8 cellular contexts compared by ENCODE assay signal in the genomic region with DNA sequence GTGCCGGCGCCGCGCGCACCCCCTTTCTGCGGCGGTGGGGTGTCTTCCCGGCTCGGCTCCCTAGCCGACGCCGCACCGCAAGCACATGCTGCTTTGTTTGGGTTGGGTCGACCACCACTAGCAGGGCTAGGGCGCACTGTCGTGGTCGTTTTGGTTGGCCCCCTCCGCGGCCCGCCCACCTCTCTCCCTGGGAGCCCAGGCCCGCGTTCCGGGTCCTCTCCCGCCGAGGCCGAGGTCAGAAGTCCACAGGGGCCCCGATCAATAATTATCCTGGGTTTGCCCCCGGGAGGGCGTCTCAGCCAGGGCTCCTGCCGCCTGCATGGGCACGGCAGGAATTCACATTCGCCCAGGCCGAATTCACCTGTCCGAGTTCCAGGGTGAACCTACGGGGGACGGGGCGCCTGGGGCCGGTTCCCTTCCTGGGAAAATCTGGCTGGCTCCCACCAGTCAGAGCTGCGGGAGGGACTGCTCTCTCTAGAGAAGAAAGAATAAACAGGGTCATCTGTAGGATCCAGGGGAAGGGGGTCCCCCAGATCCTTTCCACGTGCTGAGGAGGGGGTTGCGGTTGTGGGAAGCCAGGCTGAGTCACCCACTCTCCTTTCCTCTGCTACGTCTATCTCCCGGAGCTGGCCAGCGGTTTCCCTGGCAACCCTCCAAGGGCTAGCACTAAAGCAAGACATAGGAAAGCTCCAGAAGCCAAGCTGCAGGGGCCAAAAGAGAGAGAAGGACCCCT. TPM values are rescaled to one million over a fixed set of nuclear protein-coding genes. Genes with fewer than 3 reads are reported as not detected.
DNase-seq lines count a peak whose midpoint lies in the region; ATAC-seq and TF ChIP-seq lines count a peak whose summit lies in the region.

No MANE protein-coding gene starts in this region.

- H3K9me3 Mint-ChIP-seq in activated B cell treated with CpG ODN at 0.5 μM for 24 hours: no peaks in the 10 kb centered on the region

- CTCF ChIA-PET in activated B cell treated with CpG ODN at 0.5 μM for 24 hours (lab: Charles Lee): interaction anchor here (1.0 kb wide), 1 partner anchor 54 kb away, joined by 4 read pairs; no protein-coding TSS in a partner anchor

- H3K4me3 Mint-ChIP-seq in activated B cell treated with CpG ODN at 0.5 μM for 24 hours: peak overlapping the region; percentile 80

- TF ChIP-seq POLR2A in transverse colon (IDR thresholded peaks at IDR 0.05): no peak

- H3K4me3 ChIP-seq in mucosa of rectum (ENCODE audit: low read length in 2 of 2): peak overlapping the region; percentile 71 to 72
- H3K4me3 ChIP-seq in transverse colon: peak overlapping the region; percentile 87 to 100 (median 94)

- no peak for ATAC-seq in activated B cell treated with CpG ODN at 0.5 μM for 24 hours (ENCODE audit: low read depth)
- peak; percentile 22 for ATAC-seq in esophagus mucosa
- no peak for ATAC-seq in HG03469 (IDR thresholded peaks at IDR 0.05; ENCODE audit: unreplicated experiment)

- H3K9me3 ChIP-seq in mucosa of rectum (ENCODE audit: control insufficient read depth in 2 of 2, low read length in 2 of 2) (no peaks in the 10 kb centered on the region), transverse colon (no peaks in the 10 kb centered on the region)

- no peaks in the 10 kb centered on the region for H3K27me3 Mint-ChIP-seq in activated B cell treated with CpG ODN at 0.5 μM for 24 hours

- TF ChIP-seq CTCF in activated B cell treated with CpG ODN at 0.5 μM for 24 hours (IDR thresholded peaks at IDR 0.05): no peak
- TF ChIP-seq CTCF in transverse colon (IDR thresholded peaks at IDR 0.05): no peak

- H3K27ac ChIP-seq in mucosa of rectum (ENCODE audit: low read depth in 2 of 2, low read length in 2 of 2) (peak overlapping the region; percentile 76 to 82), transverse colon (peak overlapping the region; percentile 89 to 97 (median 92))

- POLR2A ChIA-PET in activated B cell treated with CpG ODN at 0.5 μM for 24 hours (lab: Charles Lee): interaction anchor here (0.6 to 4.2 kb wide), 8 partner anchors 11 to 166 kb away, joined by 3 to 54 read pairs (median 6); partner anchors contain the start of genes GHDC, STAT3 and STAT5A

- peak overlapping the region; percentile 87 to 92 for H3K9ac ChIP-seq in mucosa of rectum (ENCODE audit: low read depth in 1 of 2, low read length in 2 of 2)

- DNase-seq in AG08395 (ENCODE audit: low spot score) (peak; percentile 72), GM19238 (ENCODE audit: insufficient read length, low spot score) (peak; percentile 30), Kasumi-1 (lab: John Stamatoyannopoulos, UW) (peak; percentile 34 to 41), activated B cell treated with CpG ODN at 0.5 μM for 24 hours (no peak), transverse colon (peak; percentile 75)

- peaks cover 47% of the 10 kb centered on the region for H3K4me1 Mint-ChIP-seq in activated B cell treated with CpG ODN at 0.5 μM for 24 hours

- intact Hi-C loops in activated B cell treated with CpG ODN at 0.5 μM for 24 hours (cut with micrococcal nuclease): loop anchor here (1.0 kb wide), 1 partner anchor 11 kb away; no protein-coding TSS in a partner anchor
- intact Hi-C loops in transverse colon (cut with DNase I; ENCODE audit: low total_unique reads): no loop called here

- TF ChIP-seq EP300 in transverse colon (IDR thresholded peaks at IDR 0.05; ENCODE audit: low read depth): no peak

- H3K27me3 ChIP-seq in mucosa of rectum (ENCODE audit: control insufficient read depth in 2 of 2, insufficient read depth in 2 of 2, low read length in 2 of 2) (no peaks in the 10 kb centered on the region), transverse colon (no peaks in the 10 kb centered on the region)

- H3K36me3 ChIP-seq in mucosa of rectum (ENCODE audit: control insufficient read depth in 2 of 2, insufficient read depth in 2 of 2, low read length in 2 of 2): no peaks in the 10 kb centered on the region
- no peaks in the 10 kb centered on the region for H3K36me3 ChIP-seq in transverse colon

- H3K4me1 ChIP-seq in mucosa of rectum (ENCODE audit: control insufficient read depth in 2 of 2, insufficient read depth in 2 of 2, low read length in 2 of 2) (peaks cover 12 to 15% of the 10 kb centered on the region in 2 donors), transverse colon (peaks cover 0 to 46% (median 22%) of the 10 kb centered on the region in 4 donors)

- in situ Hi-C loops in transverse colon (cut with MboI; ENCODE audit: low pct_ligation_motif_present in 1 of 4, low pct_unique_long_range_greater_than_20kb in 1 of 4, low sequenced_read_pairs in 3 of 4): no loop called here

- H3K27ac Mint-ChIP-seq in activated B cell treated with CpG ODN at 0.5 μM for 24 hours: peak overlapping the region; percentile 76

- peaks cover 4% of the 10 kb centered on the region for H3K36me3 Mint-ChIP-seq in activated B cell treated with CpG ODN at 0.5 μM for 24 hours (ENCODE audit: low read depth)

- 0 to 1% methylated on average over 3 to 39 of the region's 44 CpGs for WGBS in transverse colon (ENCODE audit: low coverage in 1 of 2), 2 donors

RNA-seq across cellular contexts. Expression of gene STAT5B, which starts 0.6 kb away (rescaled TPM):
- total RNA-seq in activated B cell treated with CpG ODN at 0.5 μM for 24 hours (80.3 and 82.6 TPM in 2 replicates), esophagus mucosa (18.1 TPM), transverse colon (100 to 1,000 TPM in 2 of 4 donors, 10 to 100 TPM in 2; 51.3 to 151 (median 79.1) TPM)

RNA-seq across cellular contexts. Expression of gene STAT5A, which starts 11.5 kb away (rescaled TPM):
- 136 and 140 TPM in 2 replicates for total RNA-seq in activated B cell treated with CpG ODN at 0.5 μM for 24 hours
- total RNA-seq in esophagus mucosa: 6.9 TPM
- 10 to 100 TPM; 36.2 to 93.7 (median 50.3) TPM for total RNA-seq in transverse colon
